Comparison of ENCODE assay signal across 19 cellular contexts in the genomic region with DNA sequence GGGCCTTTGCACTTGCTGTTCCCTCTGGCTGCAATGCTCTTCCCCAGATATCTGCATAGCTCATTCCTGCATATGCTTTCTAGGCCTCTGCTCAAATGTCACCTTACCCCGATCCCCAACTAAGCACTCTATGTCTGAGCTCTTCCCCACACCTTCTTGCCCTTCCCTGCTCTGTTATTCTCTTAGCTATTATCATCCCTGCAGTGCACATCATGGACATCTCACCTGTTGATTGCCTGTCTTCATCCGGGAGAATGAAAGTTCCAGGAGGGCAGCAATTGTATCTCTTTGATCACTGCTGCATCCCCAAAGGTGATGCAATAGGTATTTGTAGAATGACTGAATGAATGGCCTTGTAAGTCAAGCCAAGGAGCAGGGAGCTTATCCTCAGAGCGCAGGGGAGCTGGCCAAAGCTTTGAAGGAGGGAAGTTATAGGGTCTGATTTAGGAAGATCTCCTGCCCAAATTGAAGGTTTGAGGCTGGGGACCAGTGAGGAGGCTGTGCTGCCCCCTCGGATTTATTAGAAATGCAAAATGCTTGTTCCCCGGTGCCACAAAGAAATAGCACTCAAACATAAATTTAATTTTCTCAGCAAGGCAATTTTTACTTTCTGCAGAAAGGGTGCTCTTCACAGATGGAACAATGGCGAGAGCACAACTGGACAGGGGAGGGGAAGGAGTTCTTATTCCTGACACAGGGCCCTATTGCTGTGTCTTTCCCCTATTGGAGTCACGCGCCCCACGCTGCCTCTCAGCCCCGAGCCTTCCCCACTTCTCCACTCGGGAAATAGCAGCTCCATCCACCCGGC.
DNase-seq lines count a peak whose midpoint lies in the region; ATAC-seq, FAIRE-seq and TF ChIP-seq lines count a peak whose summit lies in the region.
"Had no signal": no experiment of that assay in that cellular context is flagged by ENCODE, and none has a peak within 500 bp of the region (broad histone marks: within the 10 kb centered on the region; RNA-seq: fewer than 3 reads in every experiment).

No MANE protein-coding gene starts in this region.

- no peak overlapping the region for H3K56ac ChIP-seq in H1 (replicated peaks; ENCODE audit: insufficient read length, low read depth, low read length)

- no peak overlapping the region for H3K23ac ChIP-seq in H1 (ENCODE audit: insufficient read length)

- H3K9ac ChIP-seq in HCT116 (ENCODE audit: low read length) (no peak overlapping the region), H1 (replicated peaks in 1 of 4; ENCODE audit: extremely low read depth in 1 of 4, low read depth in 3 of 4, low read length in 3 of 4) (no peak overlapping the region), neural progenitor cell (no peak overlapping the region)
- H3K9ac ChIP-seq: BLaER1, KMS-11 had no signal

- peaks cover 4% of the 10 kb centered on the region for H3K36me3 Mint-ChIP-seq in activated T-helper 1 cell treated with anti-CD3 and anti-CD28 coated beads, Interleukin-12 subunit alpha, Interleukin-12 subunit beta, Interleukin-2, Interleukin-4 antibody, amounts not matched to agents 30 ng/mL and 10 ng/mL and 1 ng/mL, durations not matched to agents 14 hours and 24 hours and 36 hours (ENCODE audit: low read depth)
- H3K36me3 Mint-ChIP-seq in neural progenitor cell, result no peaks in the 10 kb centered on the region
- H3K36me3 Mint-ChIP-seq: CD8-positive, alpha-beta T cell had no signal

- H3K9me3 Mint-ChIP-seq in activated T-helper 1 cell treated with anti-CD3 and anti-CD28 coated beads, Interleukin-12 subunit alpha, Interleukin-12 subunit beta, Interleukin-2, Interleukin-4 antibody, amounts not matched to agents 30 ng/mL and 10 ng/mL and 1 ng/mL, durations not matched to agents 14 hours and 24 hours and 36 hours, result peaks cover 28% of the 10 kb centered on the region
- peaks cover 27% of the 10 kb centered on the region for H3K9me3 Mint-ChIP-seq in neural progenitor cell

- H3K18ac ChIP-seq in H1 (ENCODE audit: extremely low read depth, low read length), result no peak overlapping the region

- POLR2A ChIA-PET in HCT116 (lab: Charles Lee), result no interaction called here
- POLR2A ChIA-PET in H1 (lab: Charles Lee; ENCODE audit: partially characterized antibody), result no interaction called here

- H3K4me3 ChIP-seq in HCT116 (replicated peaks in 1 of 2; ENCODE audit: low read depth in 1 of 2, low read length in 2 of 2), result no peak overlapping the region
- H3K4me3 ChIP-seq in H1 (ENCODE audit: extremely low read depth in 1 of 4, insufficient read depth in 2 of 4, low read depth in 3 of 4, low read length in 4 of 4), result no peak overlapping the region
- no peak overlapping the region for H3K4me3 ChIP-seq in neural progenitor cell
- H3K4me3 ChIP-seq: BLaER1, GM23338 had no signal

- H3K27ac ChIP-seq in HCT116 (ENCODE audit: low read depth, low read length) (no peak overlapping the region), H1 (ENCODE audit: low read depth, low read length) (no peak overlapping the region), neural progenitor cell (no peak overlapping the region)
- H3K27ac ChIP-seq: BLaER1, KMS-11 had no signal

- no peak overlapping the region for H2AK5ac ChIP-seq in H1 (ENCODE audit: low read depth, low read length)

- H3K23me2 ChIP-seq in H1 (ENCODE audit: low read depth, low read length), result no peaks in the 10 kb centered on the region; the same call in 1 of the 2 replicates

- DNase-seq in HCT116 (ENCODE audit: low read depth, low spot score), result no peak
- DNase-seq in activated T-helper 1 cell treated with anti-CD3 and anti-CD28 coated beads, Interleukin-12 subunit alpha, Interleukin-12 subunit beta, Interleukin-2, Interleukin-4 antibody, amounts not matched to agents 30 ng/mL and 10 ng/mL and 1 ng/mL, durations not matched to agents 14 hours and 24 hours and 36 hours (ENCODE audit: low spot score), result no peak
- DNase-seq in H1 (ENCODE audit: low read depth in 1 of 2, low spot score in 2 of 2), result no peak
- DNase-seq in neural progenitor cell (ENCODE audit: low spot score), result no peak
- DNase-seq in GM12892 (ENCODE audit: insufficient read length), result no peak
- no peak for DNase-seq in stimulated activated CD4-positive, alpha-beta T cell treated with anti-CD3 and anti-CD28 coated beads, Interleukin-15, amount 100 ng/mL, for 24 hours
- DNase-seq: 8988T; Calu3; CD8-positive, alpha-beta T cell; DMS79 treated with DMSO at 0.1 percent for 48 hours; GF-D8; H9 had no signal

- no peak overlapping the region for H3K4me3 Mint-ChIP-seq in activated T-helper 1 cell treated with anti-CD3 and anti-CD28 coated beads, Interleukin-12 subunit alpha, Interleukin-12 subunit beta, Interleukin-2, Interleukin-4 antibody, amounts not matched to agents 30 ng/mL and 10 ng/mL and 1 ng/mL, durations not matched to agents 14 hours and 24 hours and 36 hours
- peak overlapping the region; percentile 18 for H3K4me3 Mint-ChIP-seq in neural progenitor cell
- H3K4me3 Mint-ChIP-seq: CD8-positive, alpha-beta T cell; GM23338; H9 had no signal

- H3K27me3 ChIP-seq in HCT116 (ENCODE audit: insufficient read depth, low read length) (no peaks in the 10 kb centered on the region), H1 (replicated peaks in 1 of 4; ENCODE audit: control insufficient read depth in 3 of 4, extremely low read depth in 1 of 4, insufficient read depth in 3 of 4, low read length in 3 of 4) (no peaks in the 10 kb centered on the region), neural progenitor cell (no peaks in the 10 kb centered on the region)
- H3K27me3 ChIP-seq: BLaER1 had no signal

- no peak overlapping the region for H4K91ac ChIP-seq in H1 (replicated peaks; ENCODE audit: insufficient read length, low read length)

- no peak for TF ChIP-seq POLR2A in HCT116 (IDR thresholded peaks at IDR 0.05; ENCODE audit: borderline replicate concordance, extremely low read depth, insufficient read depth, insufficient read length)
- TF ChIP-seq POLR2A in H1 (IDR thresholded peaks at IDR 0.05; ENCODE audit: control extremely low read depth in 1 of 2, low read depth in 2 of 2, low read length in 2 of 2), result no peak
- no peak for TF ChIP-seq POLR2A in GM12892 (IDR thresholded peaks at IDR 0.05; ENCODE audit: low read depth, low read length)

- no peak overlapping the region for H4K8ac ChIP-seq in H1 (ENCODE audit: extremely low read depth, insufficient read depth, low read length)

- no peak overlapping the region for H2BK15ac ChIP-seq in H1 (ENCODE audit: low read length)

- H3K9me2 ChIP-seq in HCT116 (ENCODE audit: insufficient read depth), result no peaks in the 10 kb centered on the region

- TF ChIP-seq EP300 in H1 (IDR thresholded peaks at IDR 0.05; ENCODE audit: borderline replicate concordance in 1 of 2, low read depth in 2 of 2, low read length in 2 of 2), result no peak

- no peak overlapping the region for H3K14ac ChIP-seq in H1 (ENCODE audit: insufficient read length)

- CTCF ChIA-PET in HCT116 (lab: Charles Lee), result interaction anchor here (1.8 kb wide), 1 partner anchor 9 kb away, joined by 4 read pairs; no protein-coding TSS in a partner anchor
- CTCF ChIA-PET in H1 (lab: Charles Lee; ENCODE audit: partially characterized antibody), result interaction anchor here (0.9 to 4.2 kb wide), 9 partner anchors 11 to 682 kb away, joined by 3 to 19 read pairs (median 4); no protein-coding TSS in a partner anchor

- no peak overlapping the region for H2BK120ac ChIP-seq in H1 (replicated peaks; ENCODE audit: low read depth, low read length)

- H4K5ac ChIP-seq in H1 (ENCODE audit: insufficient read length, low read depth, low read length), result no peak overlapping the region

- H4K20me1 ChIP-seq in HCT116 (ENCODE audit: insufficient read depth) (no peaks in the 10 kb centered on the region), H1 (replicated peaks in 1 of 2; ENCODE audit: control insufficient read depth in 1 of 2, insufficient read depth in 2 of 2, low read length in 2 of 2) (no peaks in the 10 kb centered on the region), neural progenitor cell (ENCODE audit: low read depth) (no peaks in the 10 kb centered on the region)
- H4K20me1 ChIP-seq: BLaER1 had no signal

- H3K4me1 ChIP-seq in HCT116 (ENCODE audit: control insufficient read depth in 1 of 2, insufficient read depth in 2 of 2, low read length in 2 of 2) (no peaks in the 10 kb centered on the region), H1 (replicated peaks in 1 of 4; ENCODE audit: control insufficient read depth in 3 of 4, insufficient read depth in 4 of 4, low read length in 3 of 4) (no peaks in the 10 kb centered on the region; a peak in 1 of 7 replicates), neural progenitor cell (no peaks in the 10 kb centered on the region)

- no TSS peak for BruUV-seq in HCT116 (replicated peaks; lab: Mats Ljungman, UMichigan)

- no peak overlapping the region for H2BK20ac ChIP-seq in H1 (ENCODE audit: low read length)

- H3K79me2 ChIP-seq in HCT116 (ENCODE audit: insufficient read depth, low read length) (no peaks in the 10 kb centered on the region), H1 (ENCODE audit: control insufficient read depth in 1 of 2, insufficient read depth in 2 of 2, low read length in 2 of 2) (no peaks in the 10 kb centered on the region), neural progenitor cell (ENCODE audit: low read depth) (no peaks in the 10 kb centered on the region)

- TF ChIP-seq CTCF in HCT116 (IDR thresholded peaks at IDR 0.05 in 2 of 3, conservative IDR thresholded peaks at IDR 0.05 in 1 of 3; ENCODE audit: borderline replicate concordance in 1 of 3, insufficient read depth in 1 of 3, low read depth in 2 of 3, low read length in 2 of 3) (no peak), H1 (IDR thresholded peaks at IDR 0.05; ENCODE audit: control extremely low read depth in 1 of 3, insufficient read depth in 1 of 3, low read depth in 1 of 3, low read length in 3 of 3) (no peak), neural progenitor cell (IDR thresholded peaks at IDR 0.05) (no peak)

- no peaks in the 10 kb centered on the region for H3K36me3 ChIP-seq in HCT116 (ENCODE audit: control insufficient read depth in 1 of 2, insufficient read depth in 2 of 2, low read length in 2 of 2)
- no peaks in the 10 kb centered on the region for H3K36me3 ChIP-seq in H1 (ENCODE audit: control insufficient read depth in 2 of 4, insufficient read depth in 4 of 4, low read length in 3 of 4)
- H3K36me3 ChIP-seq in neural progenitor cell, result no peaks in the 10 kb centered on the region
- H3K36me3 ChIP-seq: BLaER1 had no signal

- no peak for ATAC-seq in HCT116
- ATAC-seq in HG03565 (IDR thresholded peaks at IDR 0.05; ENCODE audit: unreplicated experiment), result no peak
- ATAC-seq in GM21423 (IDR thresholded peaks at IDR 0.05; ENCODE audit: unreplicated experiment), result no peak
- ATAC-seq: CD8-positive, alpha-beta T cell; GM23338 had no signal

- H3K27ac Mint-ChIP-seq in activated T-helper 1 cell treated with anti-CD3 and anti-CD28 coated beads, Interleukin-12 subunit alpha, Interleukin-12 subunit beta, Interleukin-2, Interleukin-4 antibody, amounts not matched to agents 30 ng/mL and 10 ng/mL and 1 ng/mL, durations not matched to agents 14 hours and 24 hours and 36 hours, result peak overlapping the region; percentile 48
- H3K27ac Mint-ChIP-seq in neural progenitor cell, result no peak overlapping the region
- H3K27ac Mint-ChIP-seq: CD8-positive, alpha-beta T cell; GM23338; H9 had no signal

- H2BK5ac ChIP-seq in H1 (ENCODE audit: low read depth, low read length), result no peak overlapping the region

- 88% methylated on average over 12 of the region's 12 CpGs; no CpG with 5 or more reads in 1 of the 2 experiments for WGBS in H1 (ENCODE audit: extremely low coverage in 1 of 2, insufficient coverage in 1 of 2, insufficient read length in 1 of 2, insufficient replicate concordance in 2 of 2, low coverage in 1 of 2, low lambda C conversion rate in 2 of 2, missing lambda C conversion rate in 1 of 2), 2 experiments

- H2AFZ ChIP-seq in HCT116 (ENCODE audit: low read depth, low read length, poor library complexity, severe bottlenecking) (no peak overlapping the region), H1 (ENCODE audit: low read length) (no peak overlapping the region), neural progenitor cell (replicated peaks) (no peak overlapping the region)
- H2AFZ ChIP-seq: GM23338 had no signal

- no peak overlapping the region for H3K4me2 ChIP-seq in HCT116 (ENCODE audit: low read length)
- no peak overlapping the region for H3K4me2 ChIP-seq in H1 (ENCODE audit: insufficient read depth in 1 of 2, low read depth in 2 of 2, low read length in 2 of 2)
- H3K4me2 ChIP-seq in neural progenitor cell, result no peak overlapping the region
- H3K4me2 ChIP-seq: BLaER1, GM23338, KMS-11 had no signal

- RAD21 ChIA-PET in HCT116 (lab: Charles Lee; ENCODE audit: low non-redundant PET in 1 of 2, low total read pairs in 2 of 2, uncharacterized antibody in 2 of 2, unreplicated experiment in 2 of 2), result no interaction called here

- H3K4me1 Mint-ChIP-seq in activated T-helper 1 cell treated with anti-CD3 and anti-CD28 coated beads, Interleukin-12 subunit alpha, Interleukin-12 subunit beta, Interleukin-2, Interleukin-4 antibody, amounts not matched to agents 30 ng/mL and 10 ng/mL and 1 ng/mL, durations not matched to agents 14 hours and 24 hours and 36 hours (ENCODE audit: low read depth), result no peaks in the 10 kb centered on the region
- H3K4me1 Mint-ChIP-seq in neural progenitor cell, result peaks cover 13% of the 10 kb centered on the region
- H3K4me1 Mint-ChIP-seq: GM23338 had no signal

- H3K4ac ChIP-seq in H1 (replicated peaks; ENCODE audit: insufficient read length, low read depth, low read length), result no peak overlapping the region

- TF ChIP-seq RAD21 in HCT116 (IDR thresholded peaks at IDR 0.05; ENCODE audit: low read depth) (no peak), H1 (IDR thresholded peaks at IDR 0.05 in 1 of 2, conservative IDR thresholded peaks at IDR 0.05 in 1 of 2; ENCODE audit: low read depth in 2 of 2, low read length in 2 of 2) (no peak)

- H2BK12ac ChIP-seq in H1 (ENCODE audit: low read depth, low read length), result no peak overlapping the region

- no peaks in the 10 kb centered on the region for H3F3A ChIP-seq in neural progenitor cell (ENCODE audit: low read depth)

- no peaks in the 10 kb centered on the region for H3K79me1 ChIP-seq in H1 (ENCODE audit: low read depth, low read length)

- FAIRE-seq in H1 (lab: Jason Lieb, UNC) (no peak), GM12892 (lab: Jason Lieb, UNC) (no peak)
- FAIRE-seq: GM18507, HTR-8/SVneo had no signal

- H3K27me3 Mint-ChIP-seq in activated T-helper 1 cell treated with anti-CD3 and anti-CD28 coated beads, Interleukin-12 subunit alpha, Interleukin-12 subunit beta, Interleukin-2, Interleukin-4 antibody, amounts not matched to agents 30 ng/mL and 10 ng/mL and 1 ng/mL, durations not matched to agents 14 hours and 24 hours and 36 hours (ENCODE audit: insufficient read depth), result peaks cover 1% of the 10 kb centered on the region
- H3K27me3 Mint-ChIP-seq in neural progenitor cell (ENCODE audit: insufficient read depth, low read depth), result peaks cover 13% of the 10 kb centered on the region

- intact Hi-C loops in HCT116 (cut with micrococcal nuclease), result no loop called here
- intact Hi-C loops in activated T-helper 1 cell treated with anti-CD3 and anti-CD28 coated beads, Interleukin-12 subunit alpha, Interleukin-12 subunit beta, Interleukin-2, Interleukin-4 antibody, amounts not matched to agents 30 ng/mL and 10 ng/mL and 1 ng/mL, durations not matched to agents 14 hours and 24 hours and 36 hours (cut with micrococcal nuclease), result no loop called here

- H3K9me3 ChIP-seq in HCT116 (ENCODE audit: control insufficient read depth in 1 of 2, insufficient read depth in 1 of 2, low read depth in 1 of 2, low read length in 2 of 2) (peaks cover 0 to 12% of the 10 kb centered on the region in 2 experiments; a peak in 1 of 4 replicates), H1 (ENCODE audit: insufficient read depth in 2 of 2, low read depth in 1 of 2, low read length in 1 of 2) (no peaks in the 10 kb centered on the region), neural progenitor cell (ENCODE audit: low read depth) (no peaks in the 10 kb centered on the region)

Comparison
In these comparisons a context has a peak if more than half of its experiments do, and no peak if none do; other contexts are left out.
1. Of the 16 proteins assayed by ChIP-seq in both H1 and HCT116: peak only in H1: CEBPB; only in HCT116: none; in both: none; in neither: 15.